In the genomic region with DNA sequence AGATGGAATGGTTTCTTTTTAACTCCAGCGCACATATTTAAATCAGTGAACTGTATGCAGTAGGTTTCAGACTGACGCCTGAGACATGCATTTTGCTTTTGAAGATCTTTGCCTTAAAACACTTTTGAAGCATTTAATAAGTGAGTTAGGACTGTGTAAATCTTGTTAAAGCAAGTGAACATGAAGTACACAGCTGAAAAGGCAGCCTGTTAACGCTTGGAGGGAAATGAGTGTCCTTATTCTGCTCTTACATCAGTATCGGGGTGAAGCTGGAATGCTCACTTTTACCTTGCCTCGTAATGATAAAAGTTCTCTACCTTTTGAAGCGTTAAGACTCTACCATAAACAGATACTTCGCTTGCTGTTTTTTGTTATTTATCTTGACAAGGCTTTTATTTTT, we compare ENCODE assay signal across 1 cellular context.
TF ChIP-seq lines count a peak whose summit lies in the region.

No MANE protein-coding gene starts in this region.

TF ChIP-seq in GM23338, 12 proteins besides CTCF, POLR2A, EP300 and RAD21 (continued from another document):
- no peak for TF ChIP-seq ZNF462 (CRISPR knock-in tag; IDR thresholded peaks at IDR 0.05)
- no peak for TF ChIP-seq EZH2 (IDR thresholded peaks at IDR 0.05; ENCODE audit: low read depth, unreplicated experiment)
- TF ChIP-seq POLR2AphosphoS5 (IDR thresholded peaks at IDR 0.05; ENCODE audit: low read depth) = no peak
- TF ChIP-seq, protein P1, sequence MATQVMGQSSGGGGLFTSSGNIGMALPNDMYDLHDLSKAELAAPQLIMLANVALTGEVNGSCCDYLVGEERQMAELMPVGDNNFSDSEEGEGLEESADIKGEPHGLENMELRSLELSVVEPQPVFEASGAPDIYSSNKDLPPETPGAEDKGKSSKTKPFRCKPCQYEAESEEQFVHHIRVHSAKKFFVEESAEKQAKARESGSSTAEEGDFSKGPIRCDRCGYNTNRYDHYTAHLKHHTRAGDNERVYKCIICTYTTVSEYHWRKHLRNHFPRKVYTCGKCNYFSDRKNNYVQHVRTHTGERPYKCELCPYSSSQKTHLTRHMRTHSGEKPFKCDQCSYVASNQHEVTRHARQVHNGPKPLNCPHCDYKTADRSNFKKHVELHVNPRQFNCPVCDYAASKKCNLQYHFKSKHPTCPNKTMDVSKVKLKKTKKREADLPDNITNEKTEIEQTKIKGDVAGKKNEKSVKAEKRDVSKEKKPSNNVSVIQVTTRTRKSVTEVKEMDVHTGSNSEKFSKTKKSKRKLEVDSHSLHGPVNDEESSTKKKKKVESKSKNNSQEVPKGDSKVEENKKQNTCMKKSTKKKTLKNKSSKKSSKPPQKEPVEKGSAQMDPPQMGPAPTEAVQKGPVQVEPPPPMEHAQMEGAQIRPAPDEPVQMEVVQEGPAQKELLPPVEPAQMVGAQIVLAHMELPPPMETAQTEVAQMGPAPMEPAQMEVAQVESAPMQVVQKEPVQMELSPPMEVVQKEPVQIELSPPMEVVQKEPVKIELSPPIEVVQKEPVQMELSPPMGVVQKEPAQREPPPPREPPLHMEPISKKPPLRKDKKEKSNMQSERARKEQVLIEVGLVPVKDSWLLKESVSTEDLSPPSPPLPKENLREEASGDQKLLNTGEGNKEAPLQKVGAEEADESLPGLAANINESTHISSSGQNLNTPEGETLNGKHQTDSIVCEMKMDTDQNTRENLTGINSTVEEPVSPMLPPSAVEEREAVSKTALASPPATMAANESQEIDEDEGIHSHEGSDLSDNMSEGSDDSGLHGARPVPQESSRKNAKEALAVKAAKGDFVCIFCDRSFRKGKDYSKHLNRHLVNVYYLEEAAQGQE (IDR thresholded peaks at IDR 0.05; ENCODE audit: unreplicated experiment) = no peak
- TF ChIP-seq JUNB (IDR thresholded peaks at IDR 0.05; ENCODE audit: unreplicated experiment) = no peak
